In genomic region chr19:43623889-43624670, GRCh38 we compare ENCODE assay signal across 11 cellular contexts. TPM values are rescaled to one million over a fixed set of nuclear protein-coding genes. Genes with fewer than 3 reads are reported as not detected.
DNase-seq lines count a peak whose midpoint lies in the region; ATAC-seq and TF ChIP-seq lines count a peak whose summit lies in the region.
"Had no signal": no experiment of that assay in that cellular context is flagged by ENCODE, and none has a peak within 500 bp of the region (broad histone marks: within the 10 kb centered on the region; RNA-seq: fewer than 3 reads in every experiment).

No MANE protein-coding gene starts in this region.

- H4K5ac ChIP-seq in mesendoderm (ENCODE audit: low read length): no peak overlapping the region

- no peak overlapping the region for H2BK5ac ChIP-seq in mesendoderm (ENCODE audit: low read length)

- TF ChIP-seq CTCF in CD14-positive monocyte (IDR thresholded peaks at IDR 0.05) (no peak), Calu3 (IDR thresholded peaks at IDR 0.05; ENCODE audit: unreplicated experiment) (no peak)

- H2BK120ac ChIP-seq in mesendoderm (ENCODE audit: low read depth, low read length): no peak overlapping the region

- no peaks in the 10 kb centered on the region for H3K4me1 ChIP-seq in mesendoderm (ENCODE audit: control insufficient read depth, low read depth, low read length)

- H3K9ac ChIP-seq in mesendoderm (ENCODE audit: low read length): no peak overlapping the region
- H3K9ac ChIP-seq: BLaER1 treated with 17β-estradiol and CSF1 and Interleukin-3, amounts not matched to agents 10 nM and 100 nM had no signal

- H3K79me2 ChIP-seq in mesendoderm (ENCODE audit: control insufficient read depth, insufficient read depth, low read length): no peaks in the 10 kb centered on the region

- no peak for ATAC-seq in left cardiac atrium

- no peaks in the 10 kb centered on the region for H3K36me3 ChIP-seq in mesendoderm (ENCODE audit: control insufficient read depth, insufficient read depth, low read length)

- H3K4me3 Mint-ChIP-seq in CD14-positive monocyte (peak overlapping the region; percentile 4 to 31), Calu3 (ENCODE audit: low read depth, unreplicated experiment) (no peak overlapping the region)

- no peak overlapping the region for H3K18ac ChIP-seq in mesendoderm (ENCODE audit: low read length)

- H3K4ac ChIP-seq in mesendoderm (ENCODE audit: low read depth, low read length): no peak overlapping the region

- H3K27me3 Mint-ChIP-seq in CD14-positive monocyte (ENCODE audit: low read depth in 3 of 3) (peaks cover 16 to 34% (median 29%) of the 10 kb centered on the region in 3 donors), Calu3 (ENCODE audit: unreplicated experiment) (no peaks in the 10 kb centered on the region)

- H3K79me1 ChIP-seq in mesendoderm (ENCODE audit: low read length): no peaks in the 10 kb centered on the region

- H3K36me3 Mint-ChIP-seq in CD14-positive monocyte (no peaks in the 10 kb centered on the region), Calu3 (ENCODE audit: insufficient read depth, unreplicated experiment) (peaks cover 29% of the 10 kb centered on the region)

- no TSS peak for BruUV-seq in Calu3 (replicated peaks; lab: Mats Ljungman, UMichigan)

- H3K27ac Mint-ChIP-seq in CD14-positive monocyte (no peak overlapping the region), Calu3 (ENCODE audit: unreplicated experiment) (no peak overlapping the region)

- CTCF ChIA-PET in Calu3 (lab: Charles Lee): interaction anchor here (0.6 kb wide), 1 partner anchor 1118 kb away, joined by 3 read pairs; no protein-coding TSS in a partner anchor

- in situ Hi-C loops in KBM-7 (cut with MboI; ENCODE audit: low pct_unique_long_range_greater_than_20kb, low sequenced_read_pairs): no loop called here

- H3K4me1 Mint-ChIP-seq in CD14-positive monocyte (peaks cover 24% of the 10 kb centered on the region), Calu3 (ENCODE audit: low read depth, unreplicated experiment) (peaks cover 13% of the 10 kb centered on the region)

- no peak overlapping the region for H3K23ac ChIP-seq in mesendoderm (ENCODE audit: low read length)

- H4K8ac ChIP-seq in mesendoderm (ENCODE audit: low read depth, low read length): no peak overlapping the region

- H2BK15ac ChIP-seq in mesendoderm (replicated peaks; ENCODE audit: low read depth): no peak overlapping the region

- no peak overlapping the region for H3K4me3 ChIP-seq in mesendoderm (ENCODE audit: low read length)
- H3K4me3 ChIP-seq: BLaER1 treated with 17β-estradiol and CSF1 and Interleukin-3, amounts not matched to agents 10 nM and 100 nM had no signal

- no peak overlapping the region for H2AK5ac ChIP-seq in mesendoderm (ENCODE audit: low read length)

- no peak overlapping the region for H3K4me2 ChIP-seq in mesendoderm (ENCODE audit: low read length)
- H3K4me2 ChIP-seq: BLaER1 treated with 17β-estradiol and CSF1 and Interleukin-3, amounts not matched to agents 10 nM and 100 nM had no signal

- no CpG with 5 or more reads among the region's 35 CpGs for WGBS in mesendoderm (ENCODE audit: extremely low coverage, insufficient coverage, low lambda C conversion rate)

- no peak overlapping the region for H3K27ac ChIP-seq in mesendoderm (ENCODE audit: low read depth, low read length)
- H3K27ac ChIP-seq: BLaER1 treated with 17β-estradiol and CSF1 and Interleukin-3, amounts not matched to agents 10 nM and 100 nM had no signal

- no peak for DNase-seq in CD14-positive monocyte (ENCODE audit: low spot score)
- peak; percentile 94 for DNase-seq in ELF-1 (ENCODE audit: low read depth, low spot score)
- DNase-seq in SW480 (ENCODE audit: low spot score): peak; percentile 92
- DNase-seq in mesendoderm: peak; percentile 42
- DNase-seq in KBM-7: no peak
- DNase-seq in left cardiac atrium: no peak
- DNase-seq in Calu3: no peak
- DNase-seq: DMS79 treated with DMSO at 0.1 percent for 48 hours, NCI-H2081 treated with DMSO at 0.1 percent for 48 hours had no signal

- intact Hi-C loops in CD14-positive monocyte (cut with micrococcal nuclease) (no loop called here), left cardiac atrium (cut with DNase I) (no loop called here), Calu3 (cut with micrococcal nuclease; ENCODE audit: unreplicated experiment) (no loop called here)

- peaks cover 1 to 13% (median 5%) of the 10 kb centered on the region in 7 donors for H3K9me3 Mint-ChIP-seq in CD14-positive monocyte
- no peaks in the 10 kb centered on the region for H3K9me3 Mint-ChIP-seq in Calu3 (ENCODE audit: low read depth, unreplicated experiment)

- H3K27me3 ChIP-seq in mesendoderm (ENCODE audit: insufficient read depth, low read length, poor library complexity): no peaks in the 10 kb centered on the region
- H3K27me3 ChIP-seq: BLaER1 treated with 17β-estradiol and CSF1 and Interleukin-3, amounts not matched to agents 10 nM and 100 nM had no signal

- H3K56ac ChIP-seq in mesendoderm (ENCODE audit: low read length): no peak overlapping the region

RNA-seq across cellular contexts. Expression of gene ZNF428, which starts 4.7 kb away (rescaled TPM):
- 1 to 10 TPM; 3.8 to 3.9 TPM for polyA plus RNA-seq in CD14-positive monocyte
- 8.1 TPM for polyA plus RNA-seq in mesendoderm (2013, experiment 1 of 2)
- polyA plus RNA-seq in mesendoderm (2013, experiment 2 of 2): 8.6 TPM
- 10 to 100 TPM; 34.2 to 38.7 TPM for total RNA-seq in left cardiac atrium
- 32.8 and 33.2 TPM in 2 replicates for total RNA-seq in Calu3 (2022)

RNA-seq across cellular contexts. Expression of gene SRRM5, which starts 12.2 kb away (rescaled TPM):
- polyA plus RNA-seq in CD14-positive monocyte: not detected
- polyA plus RNA-seq in mesendoderm (2013, experiment 1 of 2): 0.08 TPM
- 0.08 TPM for polyA plus RNA-seq in mesendoderm (2013, experiment 2 of 2)
- total RNA-seq in left cardiac atrium (under 1 TPM; 0.10 to 0.18 TPM), Calu3 (2022) (1.9 and 2.0 TPM in 2 replicates)
- total RNA-seq: myocyte had no signal

RNA-seq across cellular contexts. Expression of gene CADM4, which starts 15.6 kb away (rescaled TPM):
- under 1 TPM; 0.10 to 0.31 TPM for polyA plus RNA-seq in CD14-positive monocyte
- polyA plus RNA-seq in mesendoderm (2013, experiment 1 of 2): 9.1 TPM
- polyA plus RNA-seq in mesendoderm (2013, experiment 2 of 2): 9.5 TPM
- total RNA-seq in left cardiac atrium: 10 to 100 TPM; 10.1 to 13.7 TPM
- total RNA-seq in Calu3 (2022): 14.5 and 17.5 TPM in 2 replicates

RNA-seq across cellular contexts. Expression of gene ZNF576, which starts 27.7 kb away (rescaled TPM):
- 1 to 10 TPM; 7.2 to 8.4 TPM for polyA plus RNA-seq in CD14-positive monocyte
- polyA plus RNA-seq in mesendoderm (2013, experiment 1 of 2): 19.7 TPM
- 20.0 TPM for polyA plus RNA-seq in mesendoderm (2013, experiment 2 of 2)
- total RNA-seq in left cardiac atrium: 10 to 100 TPM; 10.7 to 12.3 TPM
- total RNA-seq in Calu3 (2022): 19.4 and 20.7 TPM in 2 replicates

RNA-seq across cellular contexts. Expression of gene IRGQ, which starts 28.1 kb away (rescaled TPM):
- 1 to 10 TPM; 1.8 to 2.9 TPM for polyA plus RNA-seq in CD14-positive monocyte
- 10.8 TPM for polyA plus RNA-seq in mesendoderm (2013, experiment 1 of 2)
- 9.5 TPM for polyA plus RNA-seq in mesendoderm (2013, experiment 2 of 2)
- 10 to 100 TPM; 18.3 to 27.8 TPM for total RNA-seq in left cardiac atrium
- total RNA-seq in Calu3 (2022): 34.2 and 36.1 TPM in 2 replicates

Comparison
In these comparisons a context has a peak if more than half of its experiments do, and no peak if none do; other contexts are left out.
1. DNase-seq: peak in ELF-1 (single experiment), SW480 (single experiment) and mesendoderm (single experiment); none in CD14-positive monocyte (single experiment), KBM-7 (single experiment), left cardiac atrium (single experiment) and Calu3 (single experiment).